Comparison of ENCODE assay signal across 12 cellular contexts in genomic region chr14:94612174-94612573, GRCh38. TPM values are rescaled to one million over a fixed set of nuclear protein-coding genes. Genes with fewer than 3 reads are reported as not detected.
DNase-seq lines count a peak whose midpoint lies in the region; ATAC-seq and TF ChIP-seq lines count a peak whose summit lies in the region.
"Had no signal": no experiment of that assay in that cellular context is flagged by ENCODE, and none has a peak within 500 bp of the region (broad histone marks: within the 10 kb centered on the region; RNA-seq: fewer than 3 reads in every experiment).

TSS of gene SERPINA3 (plus strand) at chr14:94612391. CDS start at chr14:94614442, 2,051 bp downstream.

- TF ChIP-seq EP300 in gastroesophageal sphincter (IDR thresholded peaks at IDR 0.05) (no peak), tibial nerve (IDR thresholded peaks at IDR 0.05) (peak in 1 of 2 donors; percentile 76)

- no peaks in the 10 kb centered on the region for H3K36me3 ChIP-seq in adipocyte (ENCODE audit: control insufficient read depth, insufficient read depth, low read length, severe bottlenecking)
- peaks cover 0 to 3% of the 10 kb centered on the region in 2 donors for H3K36me3 ChIP-seq in gastroesophageal sphincter
- H3K36me3 ChIP-seq in muscle layer of duodenum (ENCODE audit: control insufficient read depth in 1 of 2, insufficient read depth in 2 of 2, low read length in 2 of 2) = no peaks in the 10 kb centered on the region
- peaks cover 0 to 26% (median 0%) of the 10 kb centered on the region in 3 donors for H3K36me3 ChIP-seq in tibial nerve

- no peaks in the 10 kb centered on the region for H3K36me3 Mint-ChIP-seq in activated naive CD8-positive, alpha-beta T cell treated with anti-CD3 and anti-CD28 coated beads for 36 hours

- ATAC-seq in gastroesophageal sphincter (peak; percentile 79), GM18873 (IDR thresholded peaks at IDR 0.05; ENCODE audit: low FRiP score, unreplicated experiment) (no peak)

- WGBS in gastroesophageal sphincter (ENCODE audit: low coverage in 1 of 2), 2 donors = 43 to 62% methylated on average over 3 to 4 of the region's 4 CpGs
- WGBS in tibial nerve, 2 donors = 33 to 36% methylated on average over 4 of the region's 4 CpGs

- H3K27me3 ChIP-seq in adipocyte (replicated peaks; ENCODE audit: control insufficient read depth, insufficient read depth, low read length) (peaks cover 4% of the 10 kb centered on the region), gastroesophageal sphincter (no peaks in the 10 kb centered on the region), muscle layer of duodenum (ENCODE audit: low read depth, low read length) (no peaks in the 10 kb centered on the region), tibial nerve (no peaks in the 10 kb centered on the region)

- TF ChIP-seq CTCF in gastroesophageal sphincter (IDR thresholded peaks at IDR 0.05) = no peak
- no peak for TF ChIP-seq CTCF in tibial nerve (IDR thresholded peaks at IDR 0.05)
- TF ChIP-seq CTCF in GM10266 (IDR thresholded peaks at IDR 0.05; ENCODE audit: control insufficient read depth, insufficient read depth, low read depth, missing control alignments) = no peak

- H3K4me3 Mint-ChIP-seq in activated naive CD8-positive, alpha-beta T cell treated with anti-CD3 and anti-CD28 coated beads for 36 hours = no peak within 1 kb of the TSS

- H3K27ac ChIP-seq in gastroesophageal sphincter (peak within 1 kb of the TSS in 3 of 4 donors; percentile 54 to 70 (median 68)), muscle layer of duodenum (ENCODE audit: low read length) (peak within 1 kb of the TSS; percentile 8), tibial nerve (peak within 1 kb of the TSS; percentile 13 to 83 (median 49))

- no peak within 1 kb of the TSS for H3K27ac Mint-ChIP-seq in activated naive CD8-positive, alpha-beta T cell treated with anti-CD3 and anti-CD28 coated beads for 36 hours

- H3K9me3 Mint-ChIP-seq in activated naive CD8-positive, alpha-beta T cell treated with anti-CD3 and anti-CD28 coated beads for 36 hours = peaks cover 5% of the 10 kb centered on the region

- H3K9me3 ChIP-seq in adipocyte (ENCODE audit: control insufficient read depth, low read length) (peaks cover 16% of the 10 kb centered on the region), gastroesophageal sphincter (peaks cover 0 to 13% (median 0%) of the 10 kb centered on the region in 3 donors), muscle layer of duodenum (ENCODE audit: control insufficient read depth in 1 of 2, low read length in 2 of 2) (peaks cover 2 to 4% of the 10 kb centered on the region in 2 donors), tibial nerve (peaks cover 0 to 15% (median 3%) of the 10 kb centered on the region in 4 donors)

- peak within 1 kb of the TSS; percentile 60 for H3K9ac ChIP-seq in adipocyte (ENCODE audit: low read length)

- no peaks in the 10 kb centered on the region for H3K4me1 Mint-ChIP-seq in activated naive CD8-positive, alpha-beta T cell treated with anti-CD3 and anti-CD28 coated beads for 36 hours

- peaks cover 21% of the 10 kb centered on the region for H3K4me1 ChIP-seq in adipocyte (ENCODE audit: control insufficient read depth, insufficient read depth, low read length)
- H3K4me1 ChIP-seq in gastroesophageal sphincter = peaks cover 0 to 16% (median 0%) of the 10 kb centered on the region in 3 donors
- H3K4me1 ChIP-seq in muscle layer of duodenum (ENCODE audit: control insufficient read depth in 1 of 2, insufficient read depth in 2 of 2, low read length in 2 of 2) = peaks cover 0 to 4% of the 10 kb centered on the region in 2 donors
- H3K4me1 ChIP-seq in tibial nerve = peaks cover 0 to 34% (median 6%) of the 10 kb centered on the region in 4 donors

- DNase-seq in adipocyte (ENCODE audit: low read depth) (peak; percentile 36), tibial nerve (ENCODE audit: low spot score in 2 of 2) (peak in 1 of 2 donors; percentile 59), GM10266 (ENCODE audit: extremely low spot score) (no peak)
- DNase-seq in activated naive CD8-positive, alpha-beta T cell treated with anti-CD3 and anti-CD28 coated beads for 36 hours = no peak
- no peak for DNase-seq in stimulated activated CD4-positive, alpha-beta T cell treated with anti-CD3 and anti-CD28 coated beads, Interleukin-2, amount 100 ng/mL, for 24 hours
- DNase-seq: NCI-H1048, NCI-H774 had no signal

- peak in 1 of 2 donors; percentile 63 for TF ChIP-seq POLR2A in gastroesophageal sphincter (IDR thresholded peaks at IDR 0.05)
- TF ChIP-seq POLR2A in tibial nerve (IDR thresholded peaks at IDR 0.05) = peak in 1 of 2 donors; percentile 18

- H3K4me3 ChIP-seq in adipocyte (ENCODE audit: low read length) = peak within 1 kb of the TSS; percentile 57
- H3K4me3 ChIP-seq in gastroesophageal sphincter = peak within 1 kb of the TSS in 1 of 2 donors; percentile 44
- H3K4me3 ChIP-seq in muscle layer of duodenum (ENCODE audit: low read depth in 1 of 2, low read length in 2 of 2) = no peak within 1 kb of the TSS
- peak within 1 kb of the TSS in 3 of 4 donors; percentile 17 to 45 (median 38) for H3K4me3 ChIP-seq in tibial nerve

- H3K27me3 Mint-ChIP-seq in activated naive CD8-positive, alpha-beta T cell treated with anti-CD3 and anti-CD28 coated beads for 36 hours = no peaks in the 10 kb centered on the region

RNA-seq across cellular contexts. Expression of gene SERPINA3, which starts in this region (rescaled TPM):
- total RNA-seq in gastroesophageal sphincter (100 to 1,000 TPM in 3 of 4 donors, 10 to 100 TPM in 1; 58.4 to 263 (median 215) TPM), tibial nerve (100 to 1,000 TPM in 2 of 4 donors, 10 to 100 TPM in 2; 85.0 to 339 (median 171) TPM)
- not detected for total RNA-seq in activated naive CD8-positive, alpha-beta T cell treated with anti-CD3 and anti-CD28 coated beads for 36 hours
- total RNA-seq: activated CD8-positive, alpha-beta memory T cell treated with anti-CD3 and anti-CD28 coated beads for 36 hours; lung microvascular endothelial cell had no signal

Comparison
In these comparisons a context has a peak if more than half of its experiments do, and no peak if none do; other contexts are left out.
1. RNA of gene SERPINA3 (total RNA-seq): 85.0 to 339 TPM in tibial nerve and 58.4 to 263 TPM in gastroesophageal sphincter; not detected in activated naive CD8-positive, alpha-beta T cell treated with anti-CD3 and anti-CD28 coated beads for 36 hours; every median in the first group is over 10 times any median in the second.
2. H3K4me3 ChIP-seq: peak in adipocyte (single experiment) and tibial nerve (3 of 4); none in muscle layer of duodenum (0 of 2).
3. H3K27ac ChIP-seq: peak in every context shown above with its lines; median percentile 68 in gastroesophageal sphincter; 49 in tibial nerve; 8 in muscle layer of duodenum.